20 cellular contexts compared by ENCODE assay signal in the genomic region with DNA sequence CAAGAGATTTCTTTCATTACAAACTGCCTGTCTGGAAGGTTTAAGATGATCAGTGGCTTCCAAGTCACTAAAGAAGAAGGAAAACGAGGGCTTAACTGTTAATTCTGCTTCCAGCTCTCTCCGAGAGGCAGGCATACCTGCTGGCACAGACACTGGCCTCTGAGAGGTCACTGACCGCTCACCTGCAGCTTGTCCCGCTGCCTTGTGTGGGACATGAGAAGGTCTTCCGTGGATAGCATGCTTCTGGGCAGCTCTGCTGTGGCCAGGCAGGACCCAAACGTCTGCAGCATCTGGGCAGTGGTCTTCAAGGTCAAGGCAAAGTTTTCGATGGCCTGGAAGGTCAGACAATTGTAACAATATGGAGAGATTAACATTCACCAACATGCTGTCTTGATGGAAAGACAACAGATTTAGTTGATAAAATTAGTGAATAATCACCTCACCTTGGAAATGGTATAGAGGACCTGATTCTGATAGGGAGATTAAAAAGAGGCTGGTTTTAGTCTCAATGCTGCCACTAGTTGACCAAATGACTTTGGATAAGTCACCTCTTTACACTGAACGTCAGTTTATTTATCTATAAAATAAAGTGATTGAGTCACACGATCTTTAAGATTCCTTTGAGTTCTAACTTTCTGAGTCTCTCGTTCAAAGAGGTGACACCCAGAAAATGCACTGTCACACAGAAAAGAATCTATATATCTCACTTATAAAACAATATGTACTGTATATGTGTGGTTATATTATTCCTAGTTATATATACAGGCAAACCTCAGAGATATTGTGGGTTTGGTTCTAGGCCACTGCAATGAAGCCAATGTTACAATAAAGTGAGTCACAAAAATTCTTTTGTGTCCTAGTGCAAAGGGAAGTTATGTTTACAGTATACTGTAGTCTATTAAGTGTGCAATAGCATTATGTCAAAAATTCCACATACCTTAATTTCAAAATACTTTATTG.
DNase-seq lines count a peak whose midpoint lies in the region; ATAC-seq and TF ChIP-seq lines count a peak whose summit lies in the region.
"Had no signal": no experiment of that assay in that cellular context is flagged by ENCODE, and none has a peak within 500 bp of the region (broad histone marks: within the 10 kb centered on the region; RNA-seq: fewer than 3 reads in every experiment).

No MANE protein-coding gene starts in this region.

- peaks cover 55% of the 10 kb centered on the region for H3K4me1 ChIP-seq in PC-9 (replicated peaks; ENCODE audit: insufficient read depth)
- H3K4me1 ChIP-seq: lower lobe of right lung, psoas muscle, testis had no signal

- no peak overlapping the region for H3K4me3 ChIP-seq in PC-9
- H3K4me3 ChIP-seq in choroid plexus epithelial cell (ENCODE audit: low read depth, low read length): no peak overlapping the region
- H3K4me3 ChIP-seq: GM12878, K562, lower lobe of right lung, psoas muscle, spleen, testis had no signal

- POLR2A ChIA-PET in PC-9 (lab: Charles Lee; ENCODE audit: unreplicated experiment): no interaction called here

- ATAC-seq in left lobe of liver (peak; percentile 57), GM21526 (IDR thresholded peaks at IDR 0.05; ENCODE audit: low FRiP score, unreplicated experiment) (no peak), GM21390 (IDR thresholded peaks at IDR 0.05; ENCODE audit: unreplicated experiment) (no peak)
- ATAC-seq: GM12878, K562, lower lobe of right lung, psoas muscle had no signal

- H3K79me2 ChIP-seq in PC-9 (ENCODE audit: low read depth): no peaks in the 10 kb centered on the region

- peak overlapping the region; percentile 39 for H3K4me2 ChIP-seq in PC-9

- H3K27ac ChIP-seq in PC-9: peak overlapping the region; percentile 71
- H3K27ac ChIP-seq: HL-60, lower lobe of right lung, psoas muscle, spleen, testis had no signal

- no peaks in the 10 kb centered on the region for H3K36me3 ChIP-seq in PC-9 (ENCODE audit: low read depth)
- H3K36me3 ChIP-seq: lower lobe of right lung had no signal

- no peaks in the 10 kb centered on the region for H4K20me1 ChIP-seq in PC-9 (ENCODE audit: insufficient read depth)

- H3F3A ChIP-seq in PC-9 (ENCODE audit: insufficient read depth, low read depth): peaks cover 39% of the 10 kb centered on the region

- intact Hi-C loops in PC-9 (cut with micrococcal nuclease; ENCODE audit: unreplicated experiment): no loop called here

- TF ChIP-seq CTCF in PC-9 (conservative IDR thresholded peaks at IDR 0.05) (no peak), choroid plexus epithelial cell (conservative IDR thresholded peaks at IDR 0.05; ENCODE audit: low read depth, low read length) (no peak)

- no peaks in the 10 kb centered on the region for H3K27me3 ChIP-seq in PC-9 (ENCODE audit: insufficient read depth, low read depth)
- H3K27me3 ChIP-seq: spleen, testis had no signal

- CTCF ChIA-PET in PC-9 (lab: Charles Lee): no interaction called here

- H3K9me2 ChIP-seq in PC-9 (ENCODE audit: insufficient read depth): no peaks in the 10 kb centered on the region

- BruUV-seq in PC-9 (replicated peaks; lab: Mats Ljungman, UMichigan): no TSS peak

- no peaks in the 10 kb centered on the region for H3K9me3 ChIP-seq in PC-9 (ENCODE audit: insufficient read depth, low read depth)
- H3K9me3 ChIP-seq: lower lobe of right lung, psoas muscle, spleen, testis had no signal

- peak; percentile 51 for DNase-seq in EL
- peak in 1 of 2 experiments; percentile 84 for DNase-seq in PC-9
- peak; percentile 47 for DNase-seq in choroid plexus epithelial cell (ENCODE audit: low read depth)
- DNase-seq in left lobe of liver (ENCODE audit: low spot score): no peak
- no peak for DNase-seq in putamen (ENCODE audit: low spot score)
- DNase-seq in KG1 (lab: John Stamatoyannopoulos, UW): no peak
- DNase-seq: activated CD4-positive, alpha-beta T cell treated with anti-CD3 and anti-CD28 coated beads, Interleukin-2, amount 50 U/mL, for 48 hours; activated T-cell treated with anti-CD3 and anti-CD28 coated beads, Interleukin-2, amount 50 U/mL, for 24 hours; GOT3; lower lobe of right lung; NCI-H1105 treated with DMSO at 0.1 percent for 48 hours; NCI-H748 treated with DMSO at 0.1 percent for 48 hours; psoas muscle; spleen; testis had no signal

- no peak overlapping the region for H2AFZ ChIP-seq in PC-9

Comparison
In these comparisons a context has a peak if more than half of its experiments do, and no peak if none do; other contexts are left out.
1. DNase-seq: peak in EL (single experiment) and choroid plexus epithelial cell (single experiment); none in left lobe of liver (single experiment), putamen (single experiment) and KG1 (single experiment).